In the genomic region with DNA sequence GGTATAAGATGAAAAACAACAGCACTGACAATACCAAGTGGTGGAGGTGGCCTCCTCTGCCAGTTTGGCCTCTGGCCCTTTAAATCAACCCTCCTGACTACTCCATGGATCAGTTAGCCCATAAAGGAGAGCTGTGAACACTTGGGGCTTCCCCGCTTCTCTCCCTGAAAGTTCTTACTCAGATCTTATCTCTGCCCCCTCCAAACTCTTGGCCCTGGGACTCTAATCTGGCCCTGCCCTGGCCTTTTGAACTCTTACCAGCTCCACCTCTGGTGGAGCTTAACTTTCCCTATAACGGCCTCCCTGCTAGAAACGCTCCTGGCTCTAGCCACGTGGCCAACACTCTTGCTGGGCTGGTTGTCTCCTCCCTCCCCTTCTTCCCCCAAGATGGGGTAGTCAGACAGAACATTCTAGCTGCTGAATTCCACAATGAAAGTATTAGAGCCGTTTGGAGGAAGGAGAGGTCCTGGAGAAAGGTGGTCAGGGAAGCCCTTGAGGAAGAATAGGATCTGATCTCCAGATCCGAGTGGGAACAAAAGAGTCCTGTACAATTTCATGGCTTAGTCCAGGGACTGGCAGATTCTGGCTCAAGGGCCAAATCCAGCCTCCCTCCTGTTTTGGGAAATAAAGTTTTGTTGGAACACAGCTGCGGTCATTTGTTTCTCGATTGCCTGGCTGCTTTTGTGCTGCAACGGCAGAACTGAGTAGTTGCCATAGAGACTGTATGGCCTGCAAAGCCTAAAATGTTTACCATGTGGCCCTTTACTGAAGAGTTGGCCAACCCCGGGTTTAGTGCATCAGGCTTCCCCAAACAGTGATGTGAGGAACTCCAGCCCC, we compare ENCODE assay signal across 10 cellular contexts. TPM values are rescaled to one million over a fixed set of nuclear protein-coding genes. Genes with fewer than 3 reads are reported as not detected.
DNase-seq lines count a peak whose midpoint lies in the region; ATAC-seq and TF ChIP-seq lines count a peak whose summit lies in the region.
"Had no signal": no experiment of that assay in that cellular context is flagged by ENCODE, and none has a peak within 500 bp of the region (broad histone marks: within the 10 kb centered on the region; RNA-seq: fewer than 3 reads in every experiment).

No MANE protein-coding gene starts in this region.

- H3K4me1 ChIP-seq in muscle layer of duodenum (ENCODE audit: control insufficient read depth in 1 of 2, insufficient read depth in 2 of 2, low read length in 2 of 2) (peaks cover 6 to 10% of the 10 kb centered on the region in 2 donors), SJCRH30 (no peaks in the 10 kb centered on the region; the same call in 1 of the 2 replicates)

- H3K27ac ChIP-seq in muscle layer of duodenum (ENCODE audit: low read length) = peak overlapping the region; percentile 37
- H3K27ac ChIP-seq in SJCRH30 = no peak overlapping the region

- peak; percentile 72 for ATAC-seq in GM21723 (IDR thresholded peaks at IDR 0.05; ENCODE audit: unreplicated experiment)
- ATAC-seq in HG02973 (IDR thresholded peaks at IDR 0.05; ENCODE audit: unreplicated experiment) = no peak

- no peaks in the 10 kb centered on the region for H3K9me3 ChIP-seq in muscle layer of duodenum (ENCODE audit: control insufficient read depth in 1 of 2, low read length in 2 of 2)
- H3K9me3 ChIP-seq in SJCRH30 (replicated peaks) = no peaks in the 10 kb centered on the region

- in situ Hi-C loops in GM13976 (cut with MboI; ENCODE audit: low sequenced_read_pairs, unreplicated experiment) = no loop called here

- TF ChIP-seq CTCF in GM13976 (IDR thresholded peaks at IDR 0.05; ENCODE audit: borderline replicate concordance, control extremely low read depth, extremely low read depth, insufficient read depth, missing control alignments) = no peak

- DNase-seq in GM13976 (ENCODE audit: low spot score) (peak; percentile 57), OCI-M1 (lab: John Stamatoyannopoulos, UW) (peak; percentile 61), SJCRH30 (no peak), H7 (no peak)
- DNase-seq: effector CD8-positive, alpha-beta T cell; IMR-90; mesenchymal stem cell had no signal

- H3K36me3 ChIP-seq in muscle layer of duodenum (ENCODE audit: control insufficient read depth in 1 of 2, insufficient read depth in 2 of 2, low read length in 2 of 2) (no peaks in the 10 kb centered on the region), SJCRH30 (no peaks in the 10 kb centered on the region), H7 (replicated peaks; ENCODE audit: control insufficient read depth, insufficient read depth, low read length) (no peaks in the 10 kb centered on the region)

- H3K4me3 ChIP-seq in muscle layer of duodenum (ENCODE audit: low read depth in 1 of 2, low read length in 2 of 2) (no peak overlapping the region), SJCRH30 (no peak overlapping the region), H7 (ENCODE audit: insufficient read depth, low read depth, low read length) (no peak overlapping the region)

- H3K27me3 ChIP-seq in muscle layer of duodenum (ENCODE audit: low read depth, low read length) = no peaks in the 10 kb centered on the region
- H3K27me3 ChIP-seq in SJCRH30 = peaks cover 2% of the 10 kb centered on the region
- no peaks in the 10 kb centered on the region for H3K27me3 ChIP-seq in H7 (ENCODE audit: control insufficient read depth, insufficient read depth, low read length)

RNA-seq across cellular contexts. Expression of a gene that starts 9.4 kb away (rescaled TPM):
- total RNA-seq in SJCRH30 (2014; rRNA removed; shearing (Covaris generic)) = not detected in 2 replicates
- total RNA-seq in H7 (2014; rRNA removed; shearing (Covaris generic)) = 0.03 TPM in 1 of 2 replicates, not detected in the other
- total RNA-seq: IMR-90 had no signal

RNA-seq across cellular contexts. Expression of a gene that starts 14.6 kb away (rescaled TPM):
- not detected in 2 replicates for total RNA-seq in SJCRH30 (2014; rRNA removed; shearing (Covaris generic))
- total RNA-seq in H7 (2014; rRNA removed; shearing (Covaris generic)) = not detected in 2 replicates
- total RNA-seq: IMR-90 had no signal

RNA-seq across cellular contexts. Expression of a gene that starts 34.0 kb away (rescaled TPM):
- total RNA-seq in SJCRH30 (2014; rRNA removed; shearing (Covaris generic)) = not detected in 2 replicates
- not detected in 2 replicates for total RNA-seq in H7 (2014; rRNA removed; shearing (Covaris generic))
- total RNA-seq: IMR-90 had no signal

RNA-seq across cellular contexts. Expression of a gene that starts 58.5 kb away (rescaled TPM):
- total RNA-seq in SJCRH30 (2014; rRNA removed; shearing (Covaris generic)) = not detected in 2 replicates
- total RNA-seq in H7 (2014; rRNA removed; shearing (Covaris generic)) = not detected in 2 replicates

Comparison
In these comparisons a context has a peak if more than half of its experiments do, and no peak if none do; other contexts are left out.
1. DNase-seq: peak in GM13976 (single experiment) and OCI-M1 (single experiment); none in SJCRH30 (0 of 2) and H7 (single experiment).